8 cellular contexts compared by ENCODE assay signal in the genomic region with DNA sequence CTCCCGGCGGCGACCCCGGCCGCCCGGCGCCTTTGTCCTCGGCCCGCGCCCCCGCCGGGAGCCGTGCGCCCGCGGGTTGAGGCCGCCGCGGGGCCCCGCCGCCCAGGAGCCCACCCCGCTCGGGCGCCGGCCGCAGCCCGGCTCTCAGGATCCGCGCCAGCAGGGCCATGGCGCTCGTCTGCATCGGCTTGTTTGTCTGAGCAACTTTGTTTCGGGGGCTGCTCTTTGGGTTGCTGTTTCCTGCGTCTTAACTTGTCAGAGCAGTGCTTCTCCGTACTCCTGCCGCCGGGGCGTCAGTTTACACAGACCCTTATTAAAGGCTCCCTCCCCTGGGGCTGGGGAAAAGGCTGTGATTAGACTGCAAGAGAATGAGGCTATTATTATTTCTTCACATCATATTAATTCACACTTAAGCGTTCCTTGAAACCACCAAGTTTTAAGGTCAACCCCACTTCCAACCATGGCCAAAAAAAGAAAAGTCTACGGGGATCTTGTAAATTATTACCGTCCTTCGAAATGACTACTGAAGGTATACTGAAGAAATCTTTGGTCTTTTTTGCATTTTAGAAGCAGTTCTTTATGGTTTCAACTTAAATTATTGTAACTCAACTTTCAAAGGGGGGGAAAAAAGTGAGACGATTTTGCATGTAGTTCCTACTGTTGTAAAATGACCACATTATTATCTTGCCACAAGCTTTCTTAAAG. TPM values are rescaled to one million over a fixed set of nuclear protein-coding genes. Genes with fewer than 3 reads are reported as not detected.
DNase-seq lines count a peak whose midpoint lies in the region; ATAC-seq and TF ChIP-seq lines count a peak whose summit lies in the region.

CYP27C1 (minus strand) TSS at position 198 of the 705 bp plus-strand sequence; CDS start at position 169, 29 bp downstream.

- no peaks in the 10 kb centered on the region for H4K20me1 ChIP-seq in osteoblast (ENCODE audit: insufficient read depth, low read length)

- no peaks in the 10 kb centered on the region for H3K36me3 ChIP-seq in osteoblast (ENCODE audit: insufficient read depth, low read length)

- ATAC-seq in GM21447 (IDR thresholded peaks at IDR 0.05; ENCODE audit: unreplicated experiment) (no peak), HG02571 (IDR thresholded peaks at IDR 0.05; ENCODE audit: unreplicated experiment) (no peak), HG02623 (IDR thresholded peaks at IDR 0.05; ENCODE audit: unreplicated experiment) (no peak)

- H3K4me2 ChIP-seq in osteoblast (ENCODE audit: insufficient read depth, low read length) = peak within 1 kb of the TSS; percentile 88

- peak within 1 kb of the TSS; percentile 77 for H3K4me3 ChIP-seq in osteoblast (ENCODE audit: insufficient read depth, low read length)

- no peaks in the 10 kb centered on the region for H3K27me3 ChIP-seq in osteoblast (ENCODE audit: insufficient read depth, low read length)

- no peak for TF ChIP-seq CTCF in osteoblast (IDR thresholded peaks at IDR 0.05; ENCODE audit: extremely low read depth, low read depth, low read length)

- H2AFZ ChIP-seq in osteoblast (ENCODE audit: low read length) = peak within 1 kb of the TSS; percentile 89

- peak within 1 kb of the TSS; percentile 28 for H3K27ac ChIP-seq in osteoblast (ENCODE audit: low read depth, low read length)

- peaks cover 25% of the 10 kb centered on the region for H3K4me1 ChIP-seq in osteoblast (ENCODE audit: insufficient read depth, low read length)

- H3K79me2 ChIP-seq in osteoblast (ENCODE audit: insufficient read depth, low read length) = no peaks in the 10 kb centered on the region

- DNase-seq in GM03348 (ENCODE audit: low spot score) = peak; percentile 54
- DNase-seq in SK-N-DZ (ENCODE audit: low spot score) = peak; percentile 61
- DNase-seq in fibroblast of peridontal ligament (ENCODE audit: extremely low read depth) = peak; percentile 13
- DNase-seq in osteoblast (ENCODE audit: insufficient read length, low spot score, missing footprints) = peak; percentile 84
- DNase-seq in NOMO-1 (lab: John Stamatoyannopoulos, UW; ENCODE audit: unreplicated experiment in 2 of 2) = no peak

- no peaks in the 10 kb centered on the region for H3K9me3 ChIP-seq in osteoblast (ENCODE audit: low read depth, low read length)

RNA-seq across cellular contexts. Expression of gene CYP27C1, which starts in this region (rescaled TPM):
- polyA plus RNA-seq in SK-N-DZ (2014; cell fraction: cytosol; rRNA removed) = 2.1 and 2.3 TPM in 2 replicates
- 1.3 and 1.7 TPM in 2 replicates for polyA plus RNA-seq in SK-N-DZ (2014; cell fraction: nucleus; rRNA removed)
- 2.2 and 2.4 TPM in 2 replicates for total RNA-seq in osteoblast

Comparison
In these comparisons a context has a peak if more than half of its experiments do, and no peak if none do; other contexts are left out.
1. DNase-seq: peak in GM03348 (single experiment), SK-N-DZ (single experiment), fibroblast of peridontal ligament (single experiment) and osteoblast (single experiment); none in NOMO-1 (0 of 2).